8 cellular contexts compared by ENCODE assay signal in genomic region chr11:35419713-35420333, GRCh38. TPM values are rescaled to one million over a fixed set of nuclear protein-coding genes. Genes with fewer than 3 reads are reported as not detected.
DNase-seq lines count a peak whose midpoint lies in the region; ATAC-seq, FAIRE-seq and TF ChIP-seq lines count a peak whose summit lies in the region.

No MANE protein-coding gene starts in this region.

- peaks cover 23% of the 10 kb centered on the region for H3K27me3 Mint-ChIP-seq in memory B cell

- H2AFZ ChIP-seq in HepG2 (ENCODE audit: low read length) (no peak overlapping the region), mammary epithelial cell (ENCODE audit: low read depth, low read length) (no peak overlapping the region)

- no peaks in the 10 kb centered on the region for H4K20me1 ChIP-seq in HepG2 (ENCODE audit: insufficient read depth, low read length)
- no peaks in the 10 kb centered on the region for H4K20me1 ChIP-seq in mammary epithelial cell (ENCODE audit: insufficient read depth, low read length)

- H3K4me3 ChIP-seq in HepG2 (replicated peaks in 1 of 3; ENCODE audit: insufficient read depth in 1 of 3, low read depth in 2 of 3, low read length in 3 of 3) (no peak overlapping the region), right lobe of liver (peak overlapping the region in 1 of 3 donors; percentile 10), mammary epithelial cell (replicated peaks in 1 of 3; ENCODE audit: insufficient read depth in 1 of 3, low read depth in 2 of 3, low read length in 3 of 3) (peak overlapping the region in 1 of 3 experiments; percentile 3)

- H3K79me2 ChIP-seq in HepG2 (ENCODE audit: insufficient read depth, low read length) (no peaks in the 10 kb centered on the region), mammary epithelial cell (ENCODE audit: insufficient read depth, low read length) (no peaks in the 10 kb centered on the region)

- H3K36me3 Mint-ChIP-seq in memory B cell: no peaks in the 10 kb centered on the region

- no peak for FAIRE-seq in HepG2 (lab: Jason Lieb, UNC)

- H3K4me1 Mint-ChIP-seq in memory B cell: peaks cover 16% of the 10 kb centered on the region

- dilution Hi-C loops in mammary epithelial cell (cut with HindIII; ENCODE audit: low sequenced_read_pairs): no loop called here

- TF ChIP-seq POLR2A in HepG2 (IDR thresholded peaks at IDR 0.05; ENCODE audit: insufficient read depth in 1 of 2, low read depth in 2 of 2, low read length in 2 of 2) (no peak), right lobe of liver (IDR thresholded peaks at IDR 0.05) (no peak)

- H3K4me3 Mint-ChIP-seq in memory B cell: peak overlapping the region; percentile 70

- no peak for TF ChIP-seq CTCF in HepG2 (CRISPR knock-in tag; IDR thresholded peaks at IDR 0.05)
- no peak for TF ChIP-seq CTCF in right lobe of liver (IDR thresholded peaks at IDR 0.05)
- TF ChIP-seq CTCF in mammary epithelial cell (conservative IDR thresholded peaks at IDR 0.05 in 1 of 2, IDR thresholded peaks at IDR 0.05 in 1 of 2; ENCODE audit: extremely low read depth in 1 of 2, insufficient read depth in 1 of 2, low read depth in 1 of 2, low read length in 2 of 2): no peak

- CTCF ChIA-PET in HepG2 (lab: Yijun Ruan, JAX; ENCODE audit: low intra/inter-chr PET ratio, low total read pairs): no interaction called here
- CTCF ChIA-PET in mammary epithelial cell (lab: Charles Lee; ENCODE audit: low non-redundant PET): no interaction called here

- H3K9ac ChIP-seq in HepG2 (ENCODE audit: insufficient read depth, low read depth, low read length) (no peak overlapping the region), mammary epithelial cell (ENCODE audit: insufficient read depth, low read length) (no peak overlapping the region)

- TF ChIP-seq RAD21 in HepG2 (CRISPR knock-in tag; IDR thresholded peaks at IDR 0.05): no peak

- 29% methylated on average over 43 of the region's 52 CpGs for WGBS in HepG2 (ENCODE audit: low lambda C conversion rate)
- 10% methylated on average over 16 of the region's 52 CpGs for WGBS in right lobe of liver (ENCODE audit: insufficient coverage, low coverage, low lambda C conversion rate, missing lambda C conversion rate)
- WGBS in mammary epithelial cell (ENCODE audit: low coverage, missing lambda C conversion rate): 5% methylated on average over 15 of the region's 52 CpGs

- TF ChIP-seq EP300 in HepG2 (IDR thresholded peaks at IDR 0.05; ENCODE audit: low read depth in 2 of 2, low read length in 2 of 2) (no peak), HepG2 (CRISPR knock-in tag; IDR thresholded peaks at IDR 0.05; ENCODE audit: borderline replicate concordance) (no peak)

- intact Hi-C loops in HepG2 (cut with micrococcal nuclease; ENCODE audit: unreplicated experiment) (no loop called here), right lobe of liver (cut with DNase I) (no loop called here), mammary epithelial cell (cut with micrococcal nuclease) (no loop called here)

- no peaks in the 10 kb centered on the region for H3K36me3 ChIP-seq in HepG2 (replicated peaks in 1 of 2; ENCODE audit: control insufficient read depth in 1 of 2, insufficient read depth in 2 of 2, low read length in 2 of 2)
- no peaks in the 10 kb centered on the region for H3K36me3 ChIP-seq in right lobe of liver
- no peaks in the 10 kb centered on the region for H3K36me3 ChIP-seq in mammary epithelial cell (ENCODE audit: insufficient read depth, low read length)

- ATAC-seq in HepG2 (no peak; the same call in 2 of the 3 replicates), right lobe of liver (no peak), memory B cell (ENCODE audit: low read depth) (peak; percentile 35), HG02981 (IDR thresholded peaks at IDR 0.05; ENCODE audit: unreplicated experiment) (no peak)
- no peak for ATAC-seq in activated CD4-positive, CD25-positive, alpha-beta regulatory T cell treated with anti-CD3 and anti-CD28 coated beads, Interleukin-2, amount 50 U/mL, for 24 hours

- DNase-seq in HepG2 (ENCODE audit: low spot score) (no peak), right lobe of liver (no peak), mammary epithelial cell (no peak), memory B cell (ENCODE audit: low spot score in 2 of 2) (no peak), RPMI8226 (no peak), occipital lobe (lab: John Stamatoyannopoulos, UW) (no peak)

- H3K4me1 ChIP-seq in HepG2 (ENCODE audit: insufficient read depth, low read length) (no peaks in the 10 kb centered on the region), right lobe of liver (peaks cover 0 to 14% (median 0%) of the 10 kb centered on the region in 4 donors), mammary epithelial cell (ENCODE audit: insufficient read depth, low read length) (peaks cover 8% of the 10 kb centered on the region)

- H3K9me3 Mint-ChIP-seq in memory B cell: no peaks in the 10 kb centered on the region

- H3K27me3 ChIP-seq in HepG2 (ENCODE audit: control insufficient read depth in 1 of 2, insufficient read depth in 2 of 2, low read length in 2 of 2) (peaks cover 8 to 65% of the 10 kb centered on the region in 2 experiments; a peak in 4 of 5 replicates), right lobe of liver (no peaks in the 10 kb centered on the region), mammary epithelial cell (ENCODE audit: insufficient read depth, low read length) (peaks cover 44% of the 10 kb centered on the region)

- POLR2A ChIA-PET in HepG2 (lab: Yijun Ruan, JAX): no interaction called here

- no peak overlapping the region for H3K27ac Mint-ChIP-seq in memory B cell

- H3K27ac ChIP-seq in HepG2 (ENCODE audit: extremely low read length, insufficient read depth, low read length): no peak overlapping the region
- H3K27ac ChIP-seq in right lobe of liver: no peak overlapping the region
- H3K27ac ChIP-seq in mammary epithelial cell (ENCODE audit: insufficient read depth, low read depth, low read length): no peak overlapping the region

- no peaks in the 10 kb centered on the region for H3K9me3 ChIP-seq in HepG2 (ENCODE audit: low read length)
- H3K9me3 ChIP-seq in right lobe of liver: no peaks in the 10 kb centered on the region
- H3K9me3 ChIP-seq in mammary epithelial cell (replicated peaks; ENCODE audit: insufficient read depth, low read length): no peaks in the 10 kb centered on the region

- in situ Hi-C loops in HepG2 (cut with HindIII; ENCODE audit: extremely low pct_ligation_motif_present, low pct_unique_long_range_greater_than_20kb) (no loop called here), mammary epithelial cell (cut with MboI; ENCODE audit: low sequenced_read_pairs in 2 of 2) (no loop called here)

- H3K4me2 ChIP-seq in HepG2 (ENCODE audit: low read depth, low read length) (peak overlapping the region; percentile 48; the same call in 1 of the 2 replicates), mammary epithelial cell (ENCODE audit: insufficient read depth, low read depth, low read length) (peak overlapping the region; percentile 74)

- BruUV-seq in HepG2 (replicated peaks; lab: Mats Ljungman, UMichigan) (no TSS peak), mammary epithelial cell (replicated peaks; lab: Mats Ljungman, UMichigan) (no TSS peak)

TF ChIP-seq in HepG2, 621 proteins besides CTCF, POLR2A, EP300 and RAD21 (continues in another document):
- TF ChIP-seq ZNF574 (CRISPR knock-in tag; IDR thresholded peaks at IDR 0.05) (no peak), ZNF556 (CRISPR knock-in tag; IDR thresholded peaks at IDR 0.05; ENCODE audit: borderline replicate concordance) (no peak)

RNA-seq across cellular contexts. Expression of gene SLC1A2, which starts 0.5 kb away (rescaled TPM):
- 16.5 and 23.2 TPM in 2 replicates for total RNA-seq in HepG2 (2016; rRNA removed; fragmentation: Illumina TruSeq; extraction: Trizol)
- total RNA-seq in HepG2 (2016; cell fraction: cytosol; rRNA removed; fragmentation: Illumina TruSeq; extraction: Trizol; ENCODE audit: low read depth): 1.9 and 2.6 TPM in 2 replicates
- 16.3 and 22.3 TPM in 2 replicates for total RNA-seq in HepG2 (2016; cell fraction: insoluble cytoplasmic fraction; rRNA removed; fragmentation: Illumina TruSeq; extraction: Trizol)
- 5.3 and 5.4 TPM in 2 replicates for total RNA-seq in HepG2 (2016; cell fraction: membrane; rRNA removed; fragmentation: Illumina TruSeq; extraction: Trizol)
- 34.4 and 35.7 TPM in 2 replicates for total RNA-seq in HepG2 (2016; cell fraction: nucleus; rRNA removed; fragmentation: Illumina TruSeq; extraction: Trizol)
- 43.2 and 47.1 TPM in 2 replicates for polyA plus RNA-seq in HepG2 (2011; rRNA removed)
- polyA plus RNA-seq in HepG2 (2011; cell fraction: cytosol; rRNA removed): 22.2 and 39.6 TPM in 2 replicates
- polyA plus RNA-seq in HepG2 (2011; cell fraction: nucleus; rRNA removed): 29.2 and 40.9 TPM in 2 replicates
- polyA plus RNA-seq in HepG2 (2012): 42.0 and 55.4 TPM in 2 replicates
- 0.77 and 1.0 TPM in 2 replicates for polyA plus RNA-seq in HepG2 (2016; cell fraction: cytosol; fragmentation: Illumina TruSeq; extraction: Trizol; ENCODE audit: low read depth)
- polyA plus RNA-seq in HepG2 (2016; cell fraction: insoluble cytoplasmic fraction; fragmentation: Illumina TruSeq; extraction: Trizol; ENCODE audit: low read depth): 5.4 and 6.4 TPM in 2 replicates
- 1.1 and 1.5 TPM in 2 replicates for polyA plus RNA-seq in HepG2 (2016; cell fraction: membrane; fragmentation: Illumina TruSeq; extraction: Trizol; ENCODE audit: low read depth)
- 15.3 and 15.8 TPM in 2 replicates for polyA plus RNA-seq in HepG2 (2016; cell fraction: nucleus; fragmentation: Illumina TruSeq; extraction: Trizol; ENCODE audit: insufficient read depth, low read depth)
- polyA minus RNA-seq in HepG2 (2011; rRNA and poly(A)+ RNA removed; ENCODE audit: low replicate concordance): 0.12 and 435 TPM in 2 replicates
- polyA minus RNA-seq in HepG2 (2011; cell fraction: cytosol; rRNA and poly(A)+ RNA removed): 92.0 and 179 TPM in 2 replicates
- polyA minus RNA-seq in HepG2 (2011; cell fraction: nucleus; rRNA and poly(A)+ RNA removed): 140 and 207 TPM in 2 replicates
- 10 to 100 TPM in 4 of 6 experiments, 1 to 10 TPM in 2; 7.6 to 87.4 (median 13.3) TPM for total RNA-seq in right lobe of liver
- 1 to 10 TPM in 1 of 2 donors, under 1 TPM in 1; 0.09 to 2.7 TPM for total RNA-seq in mammary epithelial cell
- polyA plus RNA-seq in mammary epithelial cell: not detected
- 0.05 TPM for polyA minus RNA-seq in mammary epithelial cell
- total RNA-seq in occipital lobe: 228 TPM
